Comparison of ENCODE assay signal across 9 cellular contexts in genomic region chr16:2475413-2476344, GRCh38. TPM values are rescaled to one million over a fixed set of nuclear protein-coding genes. Genes with fewer than 3 reads are reported as not detected.
DNase-seq lines count a peak whose midpoint lies in the region; ATAC-seq and TF ChIP-seq lines count a peak whose summit lies in the region.
"Had no signal": no experiment of that assay in that cellular context is flagged by ENCODE, and none has a peak within 500 bp of the region (broad histone marks: within the 10 kb centered on the region; RNA-seq: fewer than 3 reads in every experiment).

No MANE protein-coding gene starts in this region.

- H3K4me1 ChIP-seq in mammary epithelial cell (ENCODE audit: insufficient read depth, low read length) (peaks cover 32% of the 10 kb centered on the region), mesodermal cell (ENCODE audit: control insufficient read depth, insufficient read depth, low read length, poor library complexity, severe bottlenecking) (peaks cover 6% of the 10 kb centered on the region)

- H3K9ac ChIP-seq in mammary epithelial cell (ENCODE audit: insufficient read depth, low read length) = peak overlapping the region; percentile 19

- H3K9me3 ChIP-seq in mammary epithelial cell (replicated peaks; ENCODE audit: insufficient read depth, low read length) = no peaks in the 10 kb centered on the region
- no peaks in the 10 kb centered on the region for H3K9me3 ChIP-seq in mesodermal cell (ENCODE audit: control insufficient read depth, low read length)

- 28% methylated on average over 19 of the region's 55 CpGs for WGBS in mammary epithelial cell (ENCODE audit: low coverage, missing lambda C conversion rate)
- 12 to 18% methylated on average over 41 to 44 of the region's 55 CpGs for WGBS in mesodermal cell (ENCODE audit: insufficient coverage in 2 of 2), 2 experiments

- CTCF ChIA-PET in mammary epithelial cell (lab: Charles Lee; ENCODE audit: low non-redundant PET) = no interaction called here

- peak overlapping the region; percentile 79 for H2AFZ ChIP-seq in mammary epithelial cell (ENCODE audit: low read depth, low read length)

- H3K36me3 ChIP-seq in mammary epithelial cell (ENCODE audit: insufficient read depth, low read length) = no peaks in the 10 kb centered on the region
- H3K36me3 ChIP-seq in mesodermal cell (ENCODE audit: control insufficient read depth, insufficient read depth, low read length) = no peaks in the 10 kb centered on the region

- intact Hi-C loops in mammary epithelial cell (cut with micrococcal nuclease) = no loop called here

- peak overlapping the region; percentile 43 to 89 (median 84) for H3K4me3 ChIP-seq in mammary epithelial cell (replicated peaks in 1 of 3; ENCODE audit: insufficient read depth in 1 of 3, low read depth in 2 of 3, low read length in 3 of 3)
- peak overlapping the region; percentile 55 for H3K4me3 ChIP-seq in mesodermal cell (ENCODE audit: extremely low read depth, insufficient read depth, low read length, poor library complexity, severe bottlenecking)

- dilution Hi-C loops in mammary epithelial cell (cut with HindIII; ENCODE audit: low sequenced_read_pairs) = no loop called here

- peak; percentile 43 for DNase-seq in RKO (ENCODE audit: low spot score)
- DNase-seq in mammary epithelial cell = no peak
- peak; percentile 53 for DNase-seq in ureter (ENCODE audit: low spot score)
- DNase-seq in EL = no peak
- DNase-seq in NCI-H1694 treated with DMSO at 0.1 percent for 48 hours (lab: John Stamatoyannopoulos, UW) = no peak

- peak; percentile 10 for ATAC-seq in GM21737 (IDR thresholded peaks at IDR 0.05; ENCODE audit: unreplicated experiment)

- no peaks in the 10 kb centered on the region for H4K20me1 ChIP-seq in mammary epithelial cell (ENCODE audit: insufficient read depth, low read length)

- H3K27me3 ChIP-seq in mammary epithelial cell (ENCODE audit: insufficient read depth, low read length) = no peaks in the 10 kb centered on the region

- BruUV-seq in mammary epithelial cell (replicated peaks; lab: Mats Ljungman, UMichigan) = no TSS peak

- peak overlapping the region; percentile 94 for H3K27ac ChIP-seq in C4-2B
- H3K27ac ChIP-seq in mammary epithelial cell (ENCODE audit: insufficient read depth, low read depth, low read length) = no peak overlapping the region
- H3K27ac ChIP-seq in mesodermal cell (ENCODE audit: low read depth, low read length, severe bottlenecking) = no peak overlapping the region

- H3K79me2 ChIP-seq in mammary epithelial cell (ENCODE audit: insufficient read depth, low read length) = peaks cover 17% of the 10 kb centered on the region

- in situ Hi-C loops in mammary epithelial cell (cut with MboI; ENCODE audit: low sequenced_read_pairs in 2 of 2) = loop anchor here in 1 of 2 donors (25.0 kb wide), 1 partner anchor 213 kb away; the partner anchor contains the start of genes ECI1 and RNPS1

- H3K4me2 ChIP-seq in mammary epithelial cell (ENCODE audit: insufficient read depth, low read depth, low read length) = peak overlapping the region; percentile 95

- no peak for TF ChIP-seq CTCF in C4-2B (conservative IDR thresholded peaks at IDR 0.05)
- TF ChIP-seq CTCF in mammary epithelial cell (conservative IDR thresholded peaks at IDR 0.05 in 1 of 2, IDR thresholded peaks at IDR 0.05 in 1 of 2; ENCODE audit: extremely low read depth in 1 of 2, insufficient read depth in 1 of 2, low read depth in 1 of 2, low read length in 2 of 2) = no peak

RNA-seq across cellular contexts. Expression of gene TBC1D24, which starts 0.8 kb away (rescaled TPM):
- total RNA-seq in mammary epithelial cell (10 to 100 TPM; 11.4 to 12.3 TPM), ureter (6.5 TPM)
- 5.6 TPM for polyA plus RNA-seq in mammary epithelial cell
- polyA minus RNA-seq in mammary epithelial cell = 8.3 TPM
- polyA plus RNA-seq in mesodermal cell (2013, experiment 1 of 2) = 5.9 TPM
- 5.0 TPM for polyA plus RNA-seq in mesodermal cell (2013, experiment 2 of 2)

RNA-seq across cellular contexts. Expression of gene NTN3, which starts 4.6 kb away (rescaled TPM):
- total RNA-seq in mammary epithelial cell (under 1 TPM in 1 of 2 donors, not detected in 1; under 0.01 TPM), ureter (not detected)
- polyA plus RNA-seq in mammary epithelial cell = not detected
- not detected for polyA minus RNA-seq in mammary epithelial cell
- 0.70 TPM for polyA plus RNA-seq in mesodermal cell (2013, experiment 1 of 2)
- polyA plus RNA-seq in mesodermal cell (2013, experiment 2 of 2) = 0.30 TPM
- total RNA-seq: pulmonary artery endothelial cell had no signal

RNA-seq across cellular contexts. Expression of gene TEDC2, which starts 15.8 kb away (rescaled TPM):
- total RNA-seq in mammary epithelial cell (1 to 10 TPM; 1.8 to 7.2 TPM), ureter (1.5 TPM)
- 6.5 TPM for polyA plus RNA-seq in mammary epithelial cell
- 8.1 TPM for polyA minus RNA-seq in mammary epithelial cell
- polyA plus RNA-seq in mesodermal cell (2013, experiment 1 of 2) = 15.0 TPM
- 13.2 TPM for polyA plus RNA-seq in mesodermal cell (2013, experiment 2 of 2)

RNA-seq across cellular contexts. Expression of gene ATP6V0C, which starts 38.1 kb away (rescaled TPM):
- total RNA-seq in mammary epithelial cell (100 to 1,000 TPM in 1 of 2 donors, 10 to 100 TPM in 1; 41.5 to 250 TPM), ureter (170 TPM)
- polyA plus RNA-seq in mammary epithelial cell = 95.2 TPM
- polyA minus RNA-seq in mammary epithelial cell = 81.4 TPM
- 255 TPM for polyA plus RNA-seq in mesodermal cell (2013, experiment 1 of 2)
- 193 TPM for polyA plus RNA-seq in mesodermal cell (2013, experiment 2 of 2)

RNA-seq across cellular contexts. Expression of gene AMDHD2, which starts 44.5 kb away (rescaled TPM):
- total RNA-seq in mammary epithelial cell (10 to 100 TPM; 23.5 to 31.9 TPM), ureter (23.2 TPM)
- 12.2 TPM for polyA plus RNA-seq in mammary epithelial cell
- 4.4 TPM for polyA minus RNA-seq in mammary epithelial cell
- polyA plus RNA-seq in mesodermal cell (2013, experiment 1 of 2) = 15.7 TPM
- polyA plus RNA-seq in mesodermal cell (2013, experiment 2 of 2) = 9.7 TPM

Comparison
In these comparisons a context has a peak if more than half of its experiments do, and no peak if none do; other contexts are left out.
1. DNase-seq: peak in RKO (single experiment) and ureter (single experiment); none in mammary epithelial cell (single experiment), EL (single experiment) and NCI-H1694 treated with DMSO at 0.1 percent for 48 hours (single experiment).